Comparison of ENCODE assay signal across 2 cellular contexts in the genomic region with DNA sequence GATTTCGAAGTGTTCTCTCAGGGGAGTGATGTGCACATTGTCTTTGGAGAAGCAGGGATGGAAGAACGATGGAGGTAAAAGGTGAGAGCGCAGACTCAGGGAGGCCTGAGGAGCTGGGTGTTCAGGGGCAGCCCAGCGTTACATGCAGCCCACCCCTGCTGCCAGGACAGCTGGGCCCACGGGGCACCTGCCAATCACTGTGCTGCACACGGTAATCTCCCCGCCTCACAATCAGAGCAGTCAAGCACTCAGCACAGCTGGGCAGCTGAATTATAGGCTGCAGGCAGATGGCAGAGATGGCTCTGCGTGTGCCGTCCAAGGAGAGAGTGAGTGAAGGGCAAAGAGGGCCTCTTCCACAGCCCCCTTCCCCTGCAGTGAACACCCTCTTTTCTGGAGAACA.
TF ChIP-seq lines count a peak whose summit lies in the region.

No MANE protein-coding gene starts in this region.

TF ChIP-seq in GM23338, 12 proteins besides CTCF, POLR2A, EP300 and RAD21 (continues in another document):
- TF ChIP-seq, protein P1, sequence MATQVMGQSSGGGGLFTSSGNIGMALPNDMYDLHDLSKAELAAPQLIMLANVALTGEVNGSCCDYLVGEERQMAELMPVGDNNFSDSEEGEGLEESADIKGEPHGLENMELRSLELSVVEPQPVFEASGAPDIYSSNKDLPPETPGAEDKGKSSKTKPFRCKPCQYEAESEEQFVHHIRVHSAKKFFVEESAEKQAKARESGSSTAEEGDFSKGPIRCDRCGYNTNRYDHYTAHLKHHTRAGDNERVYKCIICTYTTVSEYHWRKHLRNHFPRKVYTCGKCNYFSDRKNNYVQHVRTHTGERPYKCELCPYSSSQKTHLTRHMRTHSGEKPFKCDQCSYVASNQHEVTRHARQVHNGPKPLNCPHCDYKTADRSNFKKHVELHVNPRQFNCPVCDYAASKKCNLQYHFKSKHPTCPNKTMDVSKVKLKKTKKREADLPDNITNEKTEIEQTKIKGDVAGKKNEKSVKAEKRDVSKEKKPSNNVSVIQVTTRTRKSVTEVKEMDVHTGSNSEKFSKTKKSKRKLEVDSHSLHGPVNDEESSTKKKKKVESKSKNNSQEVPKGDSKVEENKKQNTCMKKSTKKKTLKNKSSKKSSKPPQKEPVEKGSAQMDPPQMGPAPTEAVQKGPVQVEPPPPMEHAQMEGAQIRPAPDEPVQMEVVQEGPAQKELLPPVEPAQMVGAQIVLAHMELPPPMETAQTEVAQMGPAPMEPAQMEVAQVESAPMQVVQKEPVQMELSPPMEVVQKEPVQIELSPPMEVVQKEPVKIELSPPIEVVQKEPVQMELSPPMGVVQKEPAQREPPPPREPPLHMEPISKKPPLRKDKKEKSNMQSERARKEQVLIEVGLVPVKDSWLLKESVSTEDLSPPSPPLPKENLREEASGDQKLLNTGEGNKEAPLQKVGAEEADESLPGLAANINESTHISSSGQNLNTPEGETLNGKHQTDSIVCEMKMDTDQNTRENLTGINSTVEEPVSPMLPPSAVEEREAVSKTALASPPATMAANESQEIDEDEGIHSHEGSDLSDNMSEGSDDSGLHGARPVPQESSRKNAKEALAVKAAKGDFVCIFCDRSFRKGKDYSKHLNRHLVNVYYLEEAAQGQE (IDR thresholded peaks at IDR 0.05; ENCODE audit: unreplicated experiment): no peak
- TF ChIP-seq POLR2AphosphoS5 (IDR thresholded peaks at IDR 0.05; ENCODE audit: low read depth): no peak
- TF ChIP-seq, protein P2, sequence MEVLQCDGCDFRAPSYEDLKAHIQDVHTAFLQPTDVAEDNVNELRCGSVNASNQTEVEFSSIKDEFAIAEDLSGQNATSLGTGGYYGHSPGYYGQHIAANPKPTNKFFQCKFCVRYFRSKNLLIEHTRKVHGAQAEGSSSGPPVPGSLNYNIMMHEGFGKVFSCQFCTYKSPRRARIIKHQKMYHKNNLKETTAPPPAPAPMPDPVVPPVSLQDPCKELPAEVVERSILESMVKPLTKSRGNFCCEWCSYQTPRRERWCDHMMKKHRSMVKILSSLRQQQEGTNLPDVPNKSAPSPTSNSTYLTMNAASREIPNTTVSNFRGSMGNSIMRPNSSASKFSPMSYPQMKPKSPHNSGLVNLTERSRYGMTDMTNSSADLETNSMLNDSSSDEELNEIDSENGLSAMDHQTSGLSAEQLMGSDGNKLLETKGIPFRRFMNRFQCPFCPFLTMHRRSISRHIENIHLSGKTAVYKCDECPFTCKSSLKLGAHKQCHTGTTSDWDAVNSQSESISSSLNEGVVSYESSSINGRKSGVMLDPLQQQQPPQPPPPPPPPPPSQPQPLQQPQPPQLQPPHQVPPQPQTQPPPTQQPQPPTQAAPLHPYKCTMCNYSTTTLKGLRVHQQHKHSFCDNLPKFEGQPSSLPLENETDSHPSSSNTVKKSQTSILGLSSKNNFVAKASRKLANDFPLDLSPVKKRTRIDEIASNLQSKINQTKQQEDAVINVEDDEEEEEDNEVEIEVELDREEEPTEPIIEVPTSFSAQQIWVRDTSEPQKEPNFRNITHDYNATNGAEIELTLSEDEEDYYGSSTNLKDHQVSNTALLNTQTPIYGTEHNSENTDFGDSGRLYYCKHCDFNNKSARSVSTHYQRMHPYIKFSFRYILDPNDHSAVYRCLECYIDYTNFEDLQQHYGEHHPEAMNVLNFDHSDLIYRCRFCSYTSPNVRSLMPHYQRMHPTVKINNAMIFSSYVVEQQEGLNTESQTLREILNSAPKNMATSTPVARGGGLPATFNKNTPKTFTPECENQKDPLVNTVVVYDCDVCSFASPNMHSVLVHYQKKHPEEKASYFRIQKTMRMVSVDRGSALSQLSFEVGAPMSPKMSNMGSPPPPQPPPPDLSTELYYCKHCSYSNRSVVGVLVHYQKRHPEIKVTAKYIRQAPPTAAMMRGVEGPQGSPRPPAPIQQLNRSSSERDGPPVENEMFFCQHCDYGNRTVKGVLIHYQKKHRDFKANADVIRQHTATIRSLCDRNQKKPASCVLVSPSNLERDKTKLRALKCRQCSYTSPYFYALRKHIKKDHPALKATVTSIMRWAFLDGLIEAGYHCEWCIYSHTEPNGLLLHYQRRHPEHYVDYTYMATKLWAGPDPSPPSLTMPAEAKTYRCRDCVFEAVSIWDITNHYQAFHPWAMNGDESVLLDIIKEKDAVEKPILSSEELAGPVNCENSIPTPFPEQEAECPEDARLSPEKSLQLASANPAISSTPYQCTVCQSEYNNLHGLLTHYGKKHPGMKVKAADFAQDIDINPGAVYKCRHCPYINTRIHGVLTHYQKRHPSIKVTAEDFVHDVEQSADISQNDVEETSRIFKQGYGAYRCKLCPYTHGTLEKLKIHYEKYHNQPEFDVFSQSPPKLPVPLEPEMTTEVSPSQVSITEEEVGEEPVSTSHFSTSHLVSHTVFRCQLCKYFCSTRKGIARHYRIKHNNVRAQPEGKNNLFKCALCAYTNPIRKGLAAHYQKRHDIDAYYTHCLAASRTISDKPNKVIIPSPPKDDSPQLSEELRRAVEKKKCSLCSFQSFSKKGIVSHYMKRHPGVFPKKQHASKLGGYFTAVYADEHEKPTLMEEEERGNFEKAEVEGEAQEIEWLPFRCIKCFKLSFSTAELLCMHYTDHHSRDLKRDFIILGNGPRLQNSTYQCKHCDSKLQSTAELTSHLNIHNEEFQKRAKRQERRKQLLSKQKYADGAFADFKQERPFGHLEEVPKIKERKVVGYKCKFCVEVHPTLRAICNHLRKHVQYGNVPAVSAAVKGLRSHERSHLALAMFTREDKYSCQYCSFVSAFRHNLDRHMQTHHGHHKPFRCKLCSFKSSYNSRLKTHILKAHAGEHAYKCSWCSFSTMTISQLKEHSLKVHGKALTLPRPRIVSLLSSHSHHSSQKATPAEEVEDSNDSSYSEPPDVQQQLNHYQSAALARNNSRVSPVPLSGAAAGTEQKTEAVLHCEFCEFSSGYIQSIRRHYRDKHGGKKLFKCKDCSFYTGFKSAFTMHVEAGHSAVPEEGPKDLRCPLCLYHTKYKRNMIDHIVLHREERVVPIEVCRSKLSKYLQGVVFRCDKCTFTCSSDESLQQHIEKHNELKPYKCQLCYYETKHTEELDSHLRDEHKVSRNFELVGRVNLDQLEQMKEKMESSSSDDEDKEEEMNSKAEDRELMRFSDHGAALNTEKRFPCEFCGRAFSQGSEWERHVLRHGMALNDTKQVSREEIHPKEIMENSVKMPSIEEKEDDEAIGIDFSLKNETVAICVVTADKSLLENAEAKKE (CRISPR knock-in tag; IDR thresholded peaks at IDR 0.05): no peak
- no peak for TF ChIP-seq ZNF114 (CRISPR knock-in tag; IDR thresholded peaks at IDR 0.05)
- TF ChIP-seq STAT1 (IDR thresholded peaks at IDR 0.05; ENCODE audit: unreplicated experiment): no peak
- TF ChIP-seq EZH2 (IDR thresholded peaks at IDR 0.05; ENCODE audit: low read depth, unreplicated experiment): no peak
- no peak for TF ChIP-seq EZH2phosphoT487 (IDR thresholded peaks at IDR 0.05; ENCODE audit: unreplicated experiment)
- TF ChIP-seq, protein P3, sequence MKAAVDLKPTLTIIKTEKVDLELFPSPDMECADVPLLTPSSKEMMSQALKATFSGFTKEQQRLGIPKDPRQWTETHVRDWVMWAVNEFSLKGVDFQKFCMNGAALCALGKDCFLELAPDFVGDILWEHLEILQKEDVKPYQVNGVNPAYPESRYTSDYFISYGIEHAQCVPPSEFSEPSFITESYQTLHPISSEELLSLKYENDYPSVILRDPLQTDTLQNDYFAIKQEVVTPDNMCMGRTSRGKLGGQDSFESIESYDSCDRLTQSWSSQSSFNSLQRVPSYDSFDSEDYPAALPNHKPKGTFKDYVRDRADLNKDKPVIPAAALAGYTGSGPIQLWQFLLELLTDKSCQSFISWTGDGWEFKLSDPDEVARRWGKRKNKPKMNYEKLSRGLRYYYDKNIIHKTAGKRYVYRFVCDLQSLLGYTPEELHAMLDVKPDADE (IDR thresholded peaks at IDR 0.05): no peak
- TF ChIP-seq NANOG (IDR thresholded peaks at IDR 0.05; ENCODE audit: borderline replicate concordance): no peak
- no peak for TF ChIP-seq JUNB (IDR thresholded peaks at IDR 0.05; ENCODE audit: unreplicated experiment)

TF ChIP-seq in HepG2, 621 proteins besides CTCF, POLR2A, EP300 and RAD21:
- TF ChIP-seq ZNF343 (CRISPR knock-in tag; IDR thresholded peaks at IDR 0.05): no peak
- TF ChIP-seq, protein P4, sequence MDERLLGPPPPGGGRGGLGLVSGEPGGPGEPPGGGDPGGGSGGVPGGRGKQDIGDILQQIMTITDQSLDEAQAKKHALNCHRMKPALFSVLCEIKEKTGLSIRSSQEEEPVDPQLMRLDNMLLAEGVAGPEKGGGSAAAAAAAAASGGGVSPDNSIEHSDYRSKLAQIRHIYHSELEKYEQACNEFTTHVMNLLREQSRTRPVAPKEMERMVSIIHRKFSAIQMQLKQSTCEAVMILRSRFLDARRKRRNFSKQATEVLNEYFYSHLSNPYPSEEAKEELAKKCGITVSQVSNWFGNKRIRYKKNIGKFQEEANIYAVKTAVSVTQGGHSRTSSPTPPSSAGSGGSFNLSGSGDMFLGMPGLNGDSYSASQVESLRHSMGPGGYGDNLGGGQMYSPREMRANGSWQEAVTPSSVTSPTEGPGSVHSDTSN (CRISPR knock-in tag; IDR thresholded peaks at IDR 0.05): no peak
- TF ChIP-seq ZC3H13 (CRISPR knock-in tag; IDR thresholded peaks at IDR 0.05): no peak
- TF ChIP-seq, protein P5, sequence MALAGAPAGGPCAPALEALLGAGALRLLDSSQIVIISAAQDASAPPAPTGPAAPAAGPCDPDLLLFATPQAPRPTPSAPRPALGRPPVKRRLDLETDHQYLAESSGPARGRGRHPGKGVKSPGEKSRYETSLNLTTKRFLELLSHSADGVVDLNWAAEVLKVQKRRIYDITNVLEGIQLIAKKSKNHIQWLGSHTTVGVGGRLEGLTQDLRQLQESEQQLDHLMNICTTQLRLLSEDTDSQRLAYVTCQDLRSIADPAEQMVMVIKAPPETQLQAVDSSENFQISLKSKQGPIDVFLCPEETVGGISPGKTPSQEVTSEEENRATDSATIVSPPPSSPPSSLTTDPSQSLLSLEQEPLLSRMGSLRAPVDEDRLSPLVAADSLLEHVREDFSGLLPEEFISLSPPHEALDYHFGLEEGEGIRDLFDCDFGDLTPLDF (CRISPR knock-in tag; IDR thresholded peaks at IDR 0.05): no peak
- TF ChIP-seq, protein P6, sequence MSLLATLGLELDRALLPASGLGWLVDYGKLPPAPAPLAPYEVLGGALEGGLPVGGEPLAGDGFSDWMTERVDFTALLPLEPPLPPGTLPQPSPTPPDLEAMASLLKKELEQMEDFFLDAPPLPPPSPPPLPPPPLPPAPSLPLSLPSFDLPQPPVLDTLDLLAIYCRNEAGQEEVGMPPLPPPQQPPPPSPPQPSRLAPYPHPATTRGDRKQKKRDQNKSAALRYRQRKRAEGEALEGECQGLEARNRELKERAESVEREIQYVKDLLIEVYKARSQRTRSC (CRISPR knock-in tag; IDR thresholded peaks at IDR 0.05; ENCODE audit: low read depth): no peak
- TF ChIP-seq, protein P7, sequence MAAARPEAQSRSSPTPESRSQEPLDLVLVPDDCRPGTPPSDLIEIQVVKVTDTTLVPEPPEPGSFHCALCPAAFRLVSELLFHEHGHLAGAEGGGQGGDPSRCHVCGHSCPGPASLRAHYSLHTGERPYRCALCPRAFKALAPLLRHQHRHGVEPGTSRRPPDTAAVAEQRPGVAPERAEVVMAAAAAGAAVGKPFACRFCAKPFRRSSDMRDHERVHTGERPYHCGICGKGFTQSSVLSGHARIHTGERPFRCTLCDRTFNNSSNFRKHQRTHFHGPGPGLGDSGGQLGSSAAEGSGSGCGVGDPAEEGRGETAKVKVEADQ (CRISPR knock-in tag; IDR thresholded peaks at IDR 0.05; ENCODE audit: borderline replicate concordance): no peak
- TF ChIP-seq U2AF1 (optimal IDR thresholded peaks at IDR 0.05; ENCODE audit: low read depth, low read length): no peak
- no peak for TF ChIP-seq FOXA1 (IDR thresholded peaks at IDR 0.05)
- TF ChIP-seq FOXA1 (CRISPR knock-in tag; IDR thresholded peaks at IDR 0.05): no peak
- TF ChIP-seq ZNF777 (CRISPR knock-in tag; IDR thresholded peaks at IDR 0.05): no peak
